In the genomic region with DNA sequence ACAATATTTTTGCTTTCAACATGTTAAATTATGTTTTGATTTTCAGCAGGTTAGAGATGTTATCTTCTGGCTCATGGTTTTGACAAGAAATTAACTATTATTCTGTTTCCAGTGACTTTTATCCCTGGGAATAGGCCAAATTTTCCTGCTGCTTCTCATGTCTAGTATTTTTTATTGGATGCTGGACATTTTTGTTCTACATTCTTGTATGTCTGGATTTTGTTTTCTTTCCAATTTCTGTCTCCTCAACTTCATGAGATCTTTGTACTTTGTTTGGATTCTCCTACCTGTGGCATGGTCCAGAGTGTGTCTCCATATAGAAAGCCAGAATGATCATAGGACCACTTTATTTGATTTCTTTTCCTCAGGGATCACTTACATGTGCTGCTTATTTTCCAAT, we compare ENCODE assay signal across 29 cellular contexts.
DNase-seq lines count a peak whose midpoint lies in the region; ATAC-seq and TF ChIP-seq lines count a peak whose summit lies in the region.
"Had no signal": no experiment of that assay in that cellular context is flagged by ENCODE, and none has a peak within 500 bp of the region (broad histone marks: within the 10 kb centered on the region; RNA-seq: fewer than 3 reads in every experiment).

No MANE protein-coding gene starts in this region.

- ATAC-seq in GM19467 (IDR thresholded peaks at IDR 0.05; ENCODE audit: unreplicated experiment) = no peak
- ATAC-seq: A549; CD8-positive, alpha-beta T cell had no signal

- no peaks in the 10 kb centered on the region for H3K36me3 ChIP-seq in HEK293 (ENCODE audit: control insufficient read depth in 2 of 2, insufficient read depth in 1 of 2, low read length in 2 of 2)
- H3K36me3 ChIP-seq in adipocyte (ENCODE audit: control insufficient read depth, insufficient read depth, low read length, severe bottlenecking) = no peaks in the 10 kb centered on the region
- H3K36me3 ChIP-seq: BE2C; BLaER1; BLaER1 treated with 17β-estradiol and CSF1 and Interleukin-3, amounts not matched to agents 10 nM and 100 nM had no signal

- DNase-seq in adipocyte (ENCODE audit: low read depth) = no peak
- DNase-seq in activated CD4-positive, alpha-beta T cell treated with anti-CD3 and anti-CD28 coated beads, Interleukin-2, amount 50 U/mL, for 48 hours = no peak
- DNase-seq: 8988T; ACHN; AML-193; BE2C; C1 segment of cervical spinal cord; Caco-2; Calu3; CD4-positive, alpha-beta memory T cell; CD4-positive, alpha-beta T cell; CD4-positive, CD25-positive, alpha-beta regulatory T cell; CD8-positive, alpha-beta memory T cell; CD8-positive, alpha-beta T cell; COR-L47; DMS 273 treated with DMSO at 0.1 percent for 48 hours; DMS153; DMS53; DMS79; DMS79 treated with DMSO at 0.1 percent for 48 hours; DND-41; EL had no signal

- no peak overlapping the region for H3K9ac ChIP-seq in adipocyte (ENCODE audit: low read length)
- H3K9ac ChIP-seq: BLaER1; BLaER1 treated with 17β-estradiol and CSF1 and Interleukin-3, amounts not matched to agents 10 nM and 100 nM had no signal

- H3K4me1 ChIP-seq in HEK293 (ENCODE audit: control insufficient read depth, insufficient read depth, low read length) = no peaks in the 10 kb centered on the region
- peaks cover 16% of the 10 kb centered on the region for H3K4me1 ChIP-seq in adipocyte (ENCODE audit: control insufficient read depth, insufficient read depth, low read length)
- H3K4me1 ChIP-seq: BE2C; BLaER1; BLaER1 treated with 17β-estradiol and CSF1 and Interleukin-3, amounts not matched to agents 10 nM and 100 nM had no signal

- no peaks in the 10 kb centered on the region for H3K27me3 ChIP-seq in adipocyte (replicated peaks; ENCODE audit: control insufficient read depth, insufficient read depth, low read length)
- H3K27me3 ChIP-seq: BE2C; BLaER1; BLaER1 treated with 17β-estradiol and CSF1 and Interleukin-3, amounts not matched to agents 10 nM and 100 nM had no signal

- TF ChIP-seq CTCF in HEK293 (tag by site-specific recombination; IDR thresholded peaks at IDR 0.05) = no peak

- POLR2A ChIA-PET in HEK293 (lab: Yijun Ruan, JAX) = no interaction called here

- H3K27ac ChIP-seq in HEK293 (ENCODE audit: extremely low read depth, low read depth, low read length) = no peak overlapping the region
- H3K27ac ChIP-seq: 22Rv1; A549; BLaER1; BLaER1 treated with 17β-estradiol and CSF1 and Interleukin-3, amounts not matched to agents 10 nM and 100 nM; C4-2B had no signal

- CTCF ChIA-PET in HEK293 (lab: Yijun Ruan, JAX) = no interaction called here

- H3K4me3 ChIP-seq in HEK293 (ENCODE audit: low read depth, low read length) (no peak overlapping the region), adipocyte (ENCODE audit: low read length) (peak overlapping the region; percentile 4)
- H3K4me3 ChIP-seq: A549; BLaER1; BLaER1 treated with 17β-estradiol and CSF1 and Interleukin-3, amounts not matched to agents 10 nM and 100 nM had no signal

- H3K9me3 ChIP-seq in HEK293 (ENCODE audit: control insufficient read depth, insufficient read depth, low read depth, low read length) (no peaks in the 10 kb centered on the region), adipocyte (ENCODE audit: control insufficient read depth, low read length) (peaks cover 11% of the 10 kb centered on the region)
- H3K9me3 ChIP-seq: BE2C, Caco-2 had no signal

TF ChIP-seq in HEK293, 187 proteins besides CTCF, POLR2A, EP300 and RAD21:
- TF ChIP-seq SETDB1 (IDR thresholded peaks at IDR 0.05; ENCODE audit: insufficient read length, low read length) = peak; percentile 87
- no peak for TF ChIP-seq ZNF423 (tag by site-specific recombination; IDR thresholded peaks at IDR 0.05)
- peak; percentile 74 for TF ChIP-seq ZNF26 (tag by site-specific recombination; IDR thresholded peaks at IDR 0.05)
- TF ChIP-seq, protein P1, sequence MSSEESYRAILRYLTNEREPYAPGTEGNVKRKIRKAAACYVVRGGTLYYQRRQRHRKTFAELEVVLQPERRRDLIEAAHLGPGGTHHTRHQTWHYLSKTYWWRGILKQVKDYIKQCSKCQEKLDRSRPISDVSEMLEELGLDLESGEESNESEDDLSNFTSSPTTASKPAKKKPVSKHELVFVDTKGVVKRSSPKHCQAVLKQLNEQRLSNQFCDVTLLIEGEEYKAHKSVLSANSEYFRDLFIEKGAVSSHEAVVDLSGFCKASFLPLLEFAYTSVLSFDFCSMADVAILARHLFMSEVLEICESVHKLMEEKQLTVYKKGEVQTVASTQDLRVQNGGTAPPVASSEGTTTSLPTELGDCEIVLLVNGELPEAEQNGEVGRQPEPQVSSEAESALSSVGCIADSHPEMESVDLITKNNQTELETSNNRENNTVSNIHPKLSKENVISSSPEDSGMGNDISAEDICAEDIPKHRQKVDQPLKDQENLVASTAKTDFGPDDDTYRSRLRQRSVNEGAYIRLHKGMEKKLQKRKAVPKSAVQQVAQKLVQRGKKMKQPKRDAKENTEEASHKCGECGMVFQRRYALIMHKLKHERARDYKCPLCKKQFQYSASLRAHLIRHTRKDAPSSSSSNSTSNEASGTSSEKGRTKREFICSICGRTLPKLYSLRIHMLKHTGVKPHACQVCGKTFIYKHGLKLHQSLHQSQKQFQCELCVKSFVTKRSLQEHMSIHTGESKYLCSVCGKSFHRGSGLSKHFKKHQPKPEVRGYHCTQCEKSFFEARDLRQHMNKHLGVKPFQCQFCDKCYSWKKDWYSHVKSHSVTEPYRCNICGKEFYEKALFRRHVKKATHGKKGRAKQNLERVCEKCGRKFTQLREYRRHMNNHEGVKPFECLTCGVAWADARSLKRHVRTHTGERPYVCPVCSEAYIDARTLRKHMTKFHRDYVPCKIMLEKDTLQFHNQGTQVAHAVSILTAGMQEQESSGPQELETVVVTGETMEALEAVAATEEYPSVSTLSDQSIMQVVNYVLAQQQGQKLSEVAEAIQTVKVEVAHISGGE (tag by site-specific recombination; conservative IDR thresholded peaks at IDR 0.05; ENCODE audit: low read depth) = no peak
- TF ChIP-seq, protein P2, sequence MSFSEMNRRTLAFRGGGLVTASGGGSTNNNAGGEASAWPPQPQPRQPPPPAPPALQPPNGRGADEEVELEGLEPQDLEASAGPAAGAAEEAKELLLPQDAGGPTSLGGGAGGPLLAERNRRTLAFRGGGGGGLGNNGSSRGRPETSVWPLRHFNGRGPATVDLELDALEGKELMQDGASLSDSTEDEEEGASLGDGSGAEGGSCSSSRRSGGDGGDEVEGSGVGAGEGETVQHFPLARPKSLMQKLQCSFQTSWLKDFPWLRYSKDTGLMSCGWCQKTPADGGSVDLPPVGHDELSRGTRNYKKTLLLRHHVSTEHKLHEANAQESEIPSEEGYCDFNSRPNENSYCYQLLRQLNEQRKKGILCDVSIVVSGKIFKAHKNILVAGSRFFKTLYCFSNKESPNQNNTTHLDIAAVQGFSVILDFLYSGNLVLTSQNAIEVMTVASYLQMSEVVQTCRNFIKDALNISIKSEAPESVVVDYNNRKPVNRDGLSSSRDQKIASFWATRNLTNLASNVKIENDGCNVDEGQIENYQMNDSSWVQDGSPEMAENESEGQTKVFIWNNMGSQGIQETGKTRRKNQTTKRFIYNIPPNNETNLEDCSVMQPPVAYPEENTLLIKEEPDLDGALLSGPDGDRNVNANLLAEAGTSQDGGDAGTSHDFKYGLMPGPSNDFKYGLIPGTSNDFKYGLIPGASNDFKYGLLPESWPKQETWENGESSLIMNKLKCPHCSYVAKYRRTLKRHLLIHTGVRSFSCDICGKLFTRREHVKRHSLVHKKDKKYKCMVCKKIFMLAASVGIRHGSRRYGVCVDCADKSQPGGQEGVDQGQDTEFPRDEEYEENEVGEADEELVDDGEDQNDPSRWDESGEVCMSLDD (tag by site-specific recombination; IDR thresholded peaks at IDR 0.05) = no peak
TF ChIP-seq in HEK293: peak in this region for 2.
